1 cellular context compared by ENCODE assay signal in the genomic region with DNA sequence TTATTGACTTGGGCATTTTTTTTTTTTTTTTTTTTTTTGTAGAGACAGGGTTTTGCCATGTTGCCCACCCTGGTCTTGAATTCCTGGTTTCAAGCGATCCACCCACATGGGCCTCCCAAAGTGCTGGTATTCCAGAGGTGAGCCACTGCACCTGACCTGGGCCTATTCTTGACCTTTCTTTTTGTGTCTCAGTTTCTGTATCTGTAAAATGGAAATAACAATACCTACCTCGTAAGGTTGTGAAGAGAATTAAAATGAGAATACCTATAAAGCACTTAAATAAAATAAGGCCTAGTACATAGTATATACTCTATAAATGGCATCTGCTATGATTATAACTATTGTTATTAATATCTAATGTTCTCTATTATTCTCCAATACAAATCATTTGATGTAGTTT.
TF ChIP-seq lines count a peak whose summit lies in the region.

No MANE protein-coding gene starts in this region.

TF ChIP-seq in HepG2, 621 proteins besides CTCF, POLR2A, EP300 and RAD21:
- TF ChIP-seq RBFOX2 (IDR thresholded peaks at IDR 0.05; ENCODE audit: low read depth, low read length) (no peak), ZNF33A (CRISPR knock-in tag; IDR thresholded peaks at IDR 0.05; ENCODE audit: borderline replicate concordance) (no peak), ZNF629 (CRISPR knock-in tag; conservative IDR thresholded peaks at IDR 0.05) (peak; percentile 71), MIER2 (CRISPR knock-in tag; IDR thresholded peaks at IDR 0.05) (no peak)
- TF ChIP-seq, protein P1, sequence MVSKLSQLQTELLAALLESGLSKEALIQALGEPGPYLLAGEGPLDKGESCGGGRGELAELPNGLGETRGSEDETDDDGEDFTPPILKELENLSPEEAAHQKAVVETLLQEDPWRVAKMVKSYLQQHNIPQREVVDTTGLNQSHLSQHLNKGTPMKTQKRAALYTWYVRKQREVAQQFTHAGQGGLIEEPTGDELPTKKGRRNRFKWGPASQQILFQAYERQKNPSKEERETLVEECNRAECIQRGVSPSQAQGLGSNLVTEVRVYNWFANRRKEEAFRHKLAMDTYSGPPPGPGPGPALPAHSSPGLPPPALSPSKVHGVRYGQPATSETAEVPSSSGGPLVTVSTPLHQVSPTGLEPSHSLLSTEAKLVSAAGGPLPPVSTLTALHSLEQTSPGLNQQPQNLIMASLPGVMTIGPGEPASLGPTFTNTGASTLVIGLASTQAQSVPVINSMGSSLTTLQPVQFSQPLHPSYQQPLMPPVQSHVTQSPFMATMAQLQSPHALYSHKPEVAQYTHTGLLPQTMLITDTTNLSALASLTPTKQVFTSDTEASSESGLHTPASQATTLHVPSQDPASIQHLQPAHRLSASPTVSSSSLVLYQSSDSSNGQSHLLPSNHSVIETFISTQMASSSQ (IDR thresholded peaks at IDR 0.05; ENCODE audit: low read depth): no peak
- TF ChIP-seq, protein P1 (CRISPR knock-in tag; IDR thresholded peaks at IDR 0.05; ENCODE audit: borderline replicate concordance): no peak
